Comparison of ENCODE assay signal across 21 cellular contexts in the genomic region with DNA sequence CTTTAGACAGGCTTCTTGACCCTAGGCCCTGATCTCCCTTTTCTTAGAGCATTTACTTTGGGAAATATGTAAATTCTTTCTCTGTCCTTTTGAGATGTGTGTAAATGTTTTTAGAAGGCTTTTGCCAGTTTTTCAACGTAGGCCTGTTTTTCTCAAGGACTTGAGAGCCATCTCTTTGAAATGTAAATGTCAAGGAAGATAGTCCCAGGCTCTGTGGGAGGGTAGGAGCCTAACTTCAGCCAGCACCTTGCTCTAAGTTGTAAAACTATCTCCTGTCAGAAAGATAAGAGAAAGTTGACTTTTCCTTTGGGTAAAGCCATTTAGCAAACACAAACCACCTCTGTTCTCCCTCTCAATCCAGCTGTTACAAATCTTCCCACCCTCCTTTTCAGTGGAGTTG.
DNase-seq lines count a peak whose midpoint lies in the region; ATAC-seq, FAIRE-seq and TF ChIP-seq lines count a peak whose summit lies in the region.
"Had no signal": no experiment of that assay in that cellular context is flagged by ENCODE, and none has a peak within 500 bp of the region (broad histone marks: within the 10 kb centered on the region; RNA-seq: fewer than 3 reads in every experiment).

No MANE protein-coding gene starts in this region.

- no peak for TF ChIP-seq CTCF in H1 (IDR thresholded peaks at IDR 0.05; ENCODE audit: control extremely low read depth in 1 of 3, insufficient read depth in 1 of 3, low read depth in 1 of 3, low read length in 3 of 3)
- no peak for TF ChIP-seq CTCF in neural progenitor cell (IDR thresholded peaks at IDR 0.05)

- no peak for ATAC-seq in HG03108 (IDR thresholded peaks at IDR 0.05; ENCODE audit: unreplicated experiment)
- ATAC-seq: K562 had no signal

- no peak overlapping the region for H3K9ac ChIP-seq in H1 (replicated peaks in 1 of 4; ENCODE audit: extremely low read depth in 1 of 4, low read depth in 3 of 4, low read length in 3 of 4)
- no peak overlapping the region for H3K9ac ChIP-seq in neural progenitor cell

- H3K27ac ChIP-seq in H1 (ENCODE audit: low read depth, low read length) = no peak overlapping the region
- no peak overlapping the region for H3K27ac ChIP-seq in neural progenitor cell
- H3K27ac ChIP-seq: HL-60 had no signal

- H3K36me3 ChIP-seq in H1 (ENCODE audit: control insufficient read depth in 2 of 4, insufficient read depth in 4 of 4, low read length in 3 of 4) (no peaks in the 10 kb centered on the region), neural progenitor cell (no peaks in the 10 kb centered on the region)
- H3K36me3 ChIP-seq: BE2C had no signal

- H3K9me3 Mint-ChIP-seq in neural progenitor cell = peaks cover 5% of the 10 kb centered on the region

- H3K4me1 Mint-ChIP-seq in neural progenitor cell = peaks cover 18% of the 10 kb centered on the region
- H3K4me1 Mint-ChIP-seq: CD4-positive, CD25-positive, alpha-beta regulatory T cell; CD8-positive, alpha-beta memory T cell had no signal

- no peak overlapping the region for H3K4ac ChIP-seq in H1 (replicated peaks; ENCODE audit: insufficient read length, low read depth, low read length)

- FAIRE-seq in H1 (lab: Jason Lieb, UNC) = peak; percentile 74
- FAIRE-seq: D721Med, GM12892, GM18507, K562 had no signal

- H3K14ac ChIP-seq in H1 (ENCODE audit: insufficient read length) = no peak overlapping the region

- peaks cover 0 to 6% of the 10 kb centered on the region in 2 experiments for H4K20me1 ChIP-seq in H1 (replicated peaks in 1 of 2; ENCODE audit: control insufficient read depth in 1 of 2, insufficient read depth in 2 of 2, low read length in 2 of 2)
- H4K20me1 ChIP-seq in neural progenitor cell (ENCODE audit: low read depth) = no peaks in the 10 kb centered on the region

- no peak overlapping the region for H3K27ac Mint-ChIP-seq in neural progenitor cell
- H3K27ac Mint-ChIP-seq: CD4-positive, CD25-positive, alpha-beta regulatory T cell; CD8-positive, alpha-beta memory T cell; H9 had no signal

- no peak overlapping the region for H3K23ac ChIP-seq in H1 (ENCODE audit: insufficient read length)

- 11% methylated on average over 1 of the region's 1 CpG; no CpG with 5 or more reads in 1 of the 2 experiments for WGBS in H1 (ENCODE audit: extremely low coverage in 1 of 2, insufficient coverage in 1 of 2, insufficient read length in 1 of 2, insufficient replicate concordance in 2 of 2, low coverage in 1 of 2, low lambda C conversion rate in 2 of 2, missing lambda C conversion rate in 1 of 2), 2 experiments

- H2BK5ac ChIP-seq in H1 (ENCODE audit: low read depth, low read length) = no peak overlapping the region

- H2AFZ ChIP-seq in H1 (ENCODE audit: low read length) (no peak overlapping the region), neural progenitor cell (replicated peaks) (peak overlapping the region; percentile 49)

- POLR2A ChIA-PET in H1 (lab: Charles Lee; ENCODE audit: partially characterized antibody) = no interaction called here

- CTCF ChIA-PET in H1 (lab: Charles Lee; ENCODE audit: partially characterized antibody) = interaction anchor here (1.4 kb wide), 1 partner anchor 60 kb away, joined by 3 read pairs; no protein-coding TSS in a partner anchor

- H2BK12ac ChIP-seq in H1 (ENCODE audit: low read depth, low read length) = no peak overlapping the region

- no peak overlapping the region for H4K5ac ChIP-seq in H1 (ENCODE audit: insufficient read length, low read depth, low read length)

- no peak overlapping the region for H4K8ac ChIP-seq in H1 (ENCODE audit: extremely low read depth, insufficient read depth, low read length)

- H3K18ac ChIP-seq in H1 (ENCODE audit: extremely low read depth, low read length) = no peak overlapping the region

- no peaks in the 10 kb centered on the region for H3K79me2 ChIP-seq in H1 (ENCODE audit: control insufficient read depth in 1 of 2, insufficient read depth in 2 of 2, low read length in 2 of 2)
- no peaks in the 10 kb centered on the region for H3K79me2 ChIP-seq in neural progenitor cell (ENCODE audit: low read depth)

- no peak overlapping the region for H2BK15ac ChIP-seq in H1 (ENCODE audit: low read length)

- H2BK120ac ChIP-seq in H1 (replicated peaks; ENCODE audit: low read depth, low read length) = no peak overlapping the region

- H3K4me3 Mint-ChIP-seq in neural progenitor cell = no peak overlapping the region
- H3K4me3 Mint-ChIP-seq: CD4-positive, CD25-positive, alpha-beta regulatory T cell; CD8-positive, alpha-beta memory T cell; H9 had no signal

- H3K9me3 ChIP-seq in H1 (ENCODE audit: insufficient read depth in 2 of 2, low read depth in 1 of 2, low read length in 1 of 2) (no peaks in the 10 kb centered on the region), neural progenitor cell (ENCODE audit: low read depth) (no peaks in the 10 kb centered on the region)
- H3K9me3 ChIP-seq: BE2C had no signal

- peaks cover 7% of the 10 kb centered on the region for H3F3A ChIP-seq in neural progenitor cell (ENCODE audit: low read depth)

- H3K56ac ChIP-seq in H1 (replicated peaks; ENCODE audit: insufficient read length, low read depth, low read length) = no peak overlapping the region

- no peaks in the 10 kb centered on the region for H3K27me3 Mint-ChIP-seq in neural progenitor cell (ENCODE audit: insufficient read depth, low read depth)
- H3K27me3 Mint-ChIP-seq: CD4-positive, CD25-positive, alpha-beta regulatory T cell had no signal

- H2AK5ac ChIP-seq in H1 (ENCODE audit: low read depth, low read length) = no peak overlapping the region

- H3K27me3 ChIP-seq in H1 (replicated peaks in 1 of 4; ENCODE audit: control insufficient read depth in 3 of 4, extremely low read depth in 1 of 4, insufficient read depth in 3 of 4, low read length in 3 of 4) (peaks cover 44 to 68% (median 62%) of the 10 kb centered on the region in 4 experiments), neural progenitor cell (peaks cover 30% of the 10 kb centered on the region)

- no peaks in the 10 kb centered on the region for H3K79me1 ChIP-seq in H1 (ENCODE audit: low read depth, low read length)

- TF ChIP-seq POLR2A in H1 (IDR thresholded peaks at IDR 0.05; ENCODE audit: control extremely low read depth in 1 of 2, low read depth in 2 of 2, low read length in 2 of 2) = no peak

- H3K4me1 ChIP-seq in H1 (replicated peaks in 1 of 4; ENCODE audit: control insufficient read depth in 3 of 4, insufficient read depth in 4 of 4, low read length in 3 of 4) (no peaks in the 10 kb centered on the region), neural progenitor cell (peaks cover 32% of the 10 kb centered on the region)
- H3K4me1 ChIP-seq: BE2C had no signal

- H3K4me2 ChIP-seq in H1 (ENCODE audit: insufficient read depth in 1 of 2, low read depth in 2 of 2, low read length in 2 of 2) (no peak overlapping the region), neural progenitor cell (no peak overlapping the region)

- DNase-seq in ELF-1 (ENCODE audit: low read depth, low spot score) = peak; percentile 35
- DNase-seq in H1 (ENCODE audit: low read depth in 1 of 2, low spot score in 2 of 2) = peak in 1 of 2 experiments; percentile 7
- peak; percentile 7 for DNase-seq in iPS DF 19.7 (ENCODE audit: low read depth, low spot score)
- DNase-seq in neural progenitor cell (ENCODE audit: low spot score) = no peak
- DNase-seq in activated CD4-positive, alpha-beta T cell treated with anti-CD3 and anti-CD28 coated beads, Interleukin-2, amount 50 U/mL, for 1 hour = no peak
- DNase-seq in activated naive CD4-positive, alpha-beta T cell (lab: John Stamatoyannopoulos, UW) = no peak
- DNase-seq: BE2C; C1 segment of cervical spinal cord; CD4-positive, CD25-positive, alpha-beta regulatory T cell; CD8-positive, alpha-beta memory T cell; COR-L47; GDM1; GOT3; H9; IMR-90 had no signal

- no peak for TF ChIP-seq EP300 in H1 (IDR thresholded peaks at IDR 0.05; ENCODE audit: borderline replicate concordance in 1 of 2, low read depth in 2 of 2, low read length in 2 of 2)

- no peaks in the 10 kb centered on the region; the same call in 1 of the 2 replicates for H3K23me2 ChIP-seq in H1 (ENCODE audit: low read depth, low read length)

- H2BK20ac ChIP-seq in H1 (ENCODE audit: low read length) = no peak overlapping the region

- H3K36me3 Mint-ChIP-seq in neural progenitor cell = no peaks in the 10 kb centered on the region
- H3K36me3 Mint-ChIP-seq: CD4-positive, CD25-positive, alpha-beta regulatory T cell; CD8-positive, alpha-beta memory T cell had no signal

- no peak overlapping the region for H4K91ac ChIP-seq in H1 (replicated peaks; ENCODE audit: insufficient read length, low read length)

- H3K4me3 ChIP-seq in H1 (ENCODE audit: extremely low read depth in 1 of 4, insufficient read depth in 2 of 4, low read depth in 3 of 4, low read length in 4 of 4) (no peak overlapping the region), neural progenitor cell (no peak overlapping the region)
- H3K4me3 ChIP-seq: K562 had no signal

- no peak for TF ChIP-seq RAD21 in H1 (IDR thresholded peaks at IDR 0.05 in 1 of 2, conservative IDR thresholded peaks at IDR 0.05 in 1 of 2; ENCODE audit: low read depth in 2 of 2, low read length in 2 of 2)

TF ChIP-seq in H1, 55 proteins besides CTCF, POLR2A, EP300 and RAD21 (continues in another document):
- no peak for TF ChIP-seq KDM5A (IDR thresholded peaks at IDR 0.05; ENCODE audit: low read length)

Comparison
In these comparisons a context has a peak if more than half of its experiments do, and no peak if none do; other contexts are left out.
1. DNase-seq: peak in ELF-1 (single experiment) and iPS DF 19.7 (single experiment); none in neural progenitor cell (single experiment), activated CD4-positive, alpha-beta T cell treated with anti-CD3 and anti-CD28 coated beads, Interleukin-2, amount 50 U/mL, for 1 hour (single experiment) and activated naive CD4-positive, alpha-beta T cell (0 of 4).